Comparison of ENCODE assay signal across 1 cellular context in the genomic region with DNA sequence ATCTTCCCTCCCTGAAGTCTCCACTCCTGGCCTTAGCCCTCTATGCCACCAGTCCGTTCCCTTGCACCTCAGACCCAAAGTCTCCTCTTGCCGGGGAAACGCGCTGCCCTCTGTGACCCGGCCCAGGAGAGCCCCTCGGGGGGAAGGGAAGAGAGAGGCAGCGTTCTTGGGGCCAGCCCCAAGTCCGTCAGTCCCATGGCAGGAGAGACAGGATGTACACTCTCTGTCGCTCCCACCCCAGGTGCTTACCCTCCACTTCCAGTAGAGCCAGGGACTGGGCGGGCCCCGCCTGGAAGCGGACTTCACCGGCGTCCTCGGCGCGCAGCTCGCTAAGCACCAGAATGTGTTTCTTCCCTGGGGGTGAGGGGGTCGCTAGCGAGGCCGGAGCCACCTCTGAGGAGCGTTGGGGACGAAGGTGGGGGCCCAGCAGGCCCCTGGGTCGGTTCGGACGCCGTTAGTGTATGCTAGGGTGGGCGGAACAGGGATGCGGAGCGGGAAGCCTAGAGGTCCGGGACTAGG.
TF ChIP-seq lines count a peak whose summit lies in the region.

No MANE protein-coding gene starts in this region.

TF ChIP-seq in GM12878, 131 proteins besides CTCF, POLR2A, EP300 and RAD21:
- TF ChIP-seq MXI1 (IDR thresholded peaks at IDR 0.05; ENCODE audit: low read depth, low read length) (no peak), PRDM15 (CRISPR knock-in tag; IDR thresholded peaks at IDR 0.05) (no peak), ZNF207 (IDR thresholded peaks at IDR 0.05; ENCODE audit: borderline replicate concordance) (no peak), MEF2A (IDR thresholded peaks at IDR 0.05; ENCODE audit: insufficient read depth, low read depth, low read length) (no peak), KLF5 (IDR thresholded peaks at IDR 0.05; ENCODE audit: partially characterized antibody) (no peak), POLR2AphosphoS5 (IDR thresholded peaks at IDR 0.05; ENCODE audit: low read length) (no peak), SUPT20H (IDR thresholded peaks at IDR 0.05; ENCODE audit: borderline replicate concordance, control insufficient read depth, low read depth, low read length) (no peak), RB1 (IDR thresholded peaks at IDR 0.05; ENCODE audit: borderline replicate concordance) (no peak), ZNF24 (IDR thresholded peaks at IDR 0.05) (no peak), NRF1 (conservative IDR thresholded peaks at IDR 0.05; ENCODE audit: low read depth, low read length) (no peak), STAT1 (conservative IDR thresholded peaks at IDR 0.05) (no peak), CREM (IDR thresholded peaks at IDR 0.05; ENCODE audit: low read depth) (no peak), NR2F1 (conservative IDR thresholded peaks at IDR 0.05) (no peak), SMAD1 (IDR thresholded peaks at IDR 0.05; ENCODE audit: low read depth, partially characterized antibody) (no peak), E2F8 (IDR thresholded peaks at IDR 0.05; ENCODE audit: low read depth, partially characterized antibody) (no peak)
- TF ChIP-seq, protein P1, sequence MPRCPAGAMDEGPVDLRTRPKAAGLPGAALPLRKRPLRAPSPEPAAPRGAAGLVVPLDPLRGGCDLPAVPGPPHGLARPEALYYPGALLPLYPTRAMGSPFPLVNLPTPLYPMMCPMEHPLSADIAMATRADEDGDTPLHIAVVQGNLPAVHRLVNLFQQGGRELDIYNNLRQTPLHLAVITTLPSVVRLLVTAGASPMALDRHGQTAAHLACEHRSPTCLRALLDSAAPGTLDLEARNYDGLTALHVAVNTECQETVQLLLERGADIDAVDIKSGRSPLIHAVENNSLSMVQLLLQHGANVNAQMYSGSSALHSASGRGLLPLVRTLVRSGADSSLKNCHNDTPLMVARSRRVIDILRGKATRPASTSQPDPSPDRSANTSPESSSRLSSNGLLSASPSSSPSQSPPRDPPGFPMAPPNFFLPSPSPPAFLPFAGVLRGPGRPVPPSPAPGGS (IDR thresholded peaks at IDR 0.05; ENCODE audit: borderline replicate concordance, insufficient read depth, low read depth, low read length, poor library complexity, severe bottlenecking) = no peak
- TF ChIP-seq, protein P2, sequence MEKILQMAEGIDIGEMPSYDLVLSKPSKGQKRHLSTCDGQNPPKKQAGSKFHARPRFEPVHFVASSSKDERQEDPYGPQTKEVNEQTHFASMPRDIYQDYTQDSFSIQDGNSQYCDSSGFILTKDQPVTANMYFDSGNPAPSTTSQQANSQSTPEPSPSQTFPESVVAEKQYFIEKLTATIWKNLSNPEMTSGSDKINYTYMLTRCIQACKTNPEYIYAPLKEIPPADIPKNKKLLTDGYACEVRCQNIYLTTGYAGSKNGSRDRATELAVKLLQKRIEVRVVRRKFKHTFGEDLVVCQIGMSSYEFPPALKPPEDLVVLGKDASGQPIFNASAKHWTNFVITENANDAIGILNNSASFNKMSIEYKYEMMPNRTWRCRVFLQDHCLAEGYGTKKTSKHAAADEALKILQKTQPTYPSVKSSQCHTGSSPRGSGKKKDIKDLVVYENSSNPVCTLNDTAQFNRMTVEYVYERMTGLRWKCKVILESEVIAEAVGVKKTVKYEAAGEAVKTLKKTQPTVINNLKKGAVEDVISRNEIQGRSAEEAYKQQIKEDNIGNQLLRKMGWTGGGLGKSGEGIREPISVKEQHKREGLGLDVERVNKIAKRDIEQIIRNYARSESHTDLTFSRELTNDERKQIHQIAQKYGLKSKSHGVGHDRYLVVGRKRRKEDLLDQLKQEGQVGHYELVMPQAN (conservative IDR thresholded peaks at IDR 0.05) = no peak
